In the genomic region with DNA sequence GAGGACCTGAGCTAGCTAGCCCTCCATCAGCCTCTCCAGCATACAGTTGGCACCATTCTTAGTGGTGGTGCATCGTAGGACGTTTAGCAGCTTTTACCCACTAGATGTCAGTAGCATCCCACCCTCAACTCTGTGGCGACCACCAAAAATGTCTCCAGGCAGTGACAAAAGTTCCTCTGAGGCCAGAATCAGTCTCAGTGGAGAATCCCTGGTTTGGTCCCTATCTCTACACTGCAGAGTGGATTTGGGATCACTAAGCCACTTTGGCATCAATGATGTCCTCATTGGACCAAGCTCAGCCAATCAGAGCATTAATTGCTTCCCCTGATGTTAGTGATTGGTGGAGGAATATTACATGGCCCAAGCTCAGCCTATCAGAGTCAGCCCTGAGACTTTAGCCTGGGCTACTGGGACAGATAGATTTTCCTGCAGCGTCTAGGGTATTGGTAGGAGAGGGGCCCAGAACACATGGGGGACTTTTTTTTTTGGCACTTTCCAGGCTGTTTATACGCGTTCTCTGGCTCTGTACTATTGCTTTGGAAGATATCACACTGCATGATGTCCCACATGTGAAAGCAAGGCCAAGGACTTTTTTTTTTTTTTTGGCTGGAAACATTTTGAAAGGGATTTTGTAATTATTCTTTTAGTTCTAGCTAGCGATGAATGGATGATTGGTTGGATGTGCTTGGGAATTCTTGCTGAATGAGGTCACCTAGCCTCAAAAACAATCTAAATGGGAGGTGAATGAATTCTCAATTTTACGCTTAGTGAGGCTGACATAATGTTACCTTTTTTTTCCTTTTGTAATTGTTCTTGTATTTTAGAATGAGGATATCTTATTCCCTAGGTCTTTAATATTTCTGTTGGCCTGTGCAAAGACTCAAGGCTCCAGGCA, we compare ENCODE assay signal across 1 cellular context.
TF ChIP-seq lines count a peak whose summit lies in the region.

No MANE protein-coding gene starts in this region.

TF ChIP-seq in GM12878, 131 proteins besides CTCF, POLR2A, EP300 and RAD21:
- TF ChIP-seq SP1 (IDR thresholded peaks at IDR 0.05; ENCODE audit: low read depth, low read length) (peak; percentile 48), SMC3 (IDR thresholded peaks at IDR 0.05; ENCODE audit: borderline replicate concordance, low read length) (peak; percentile 22; the same call in 1 of the 2 replicates), RUNX3 (IDR thresholded peaks at IDR 0.05; ENCODE audit: low read length) (peak; percentile 35), DPF2 (IDR thresholded peaks at IDR 0.05) (no peak), MYB (IDR thresholded peaks at IDR 0.05; ENCODE audit: borderline replicate concordance, low read depth, low read length) (no peak), CBX3 (IDR thresholded peaks at IDR 0.05; ENCODE audit: borderline replicate concordance, low read depth) (no peak), FOS (IDR thresholded peaks at IDR 0.05; ENCODE audit: borderline replicate concordance, extremely low read depth, insufficient read length) (peak; percentile 10)
- TF ChIP-seq, protein P1, sequence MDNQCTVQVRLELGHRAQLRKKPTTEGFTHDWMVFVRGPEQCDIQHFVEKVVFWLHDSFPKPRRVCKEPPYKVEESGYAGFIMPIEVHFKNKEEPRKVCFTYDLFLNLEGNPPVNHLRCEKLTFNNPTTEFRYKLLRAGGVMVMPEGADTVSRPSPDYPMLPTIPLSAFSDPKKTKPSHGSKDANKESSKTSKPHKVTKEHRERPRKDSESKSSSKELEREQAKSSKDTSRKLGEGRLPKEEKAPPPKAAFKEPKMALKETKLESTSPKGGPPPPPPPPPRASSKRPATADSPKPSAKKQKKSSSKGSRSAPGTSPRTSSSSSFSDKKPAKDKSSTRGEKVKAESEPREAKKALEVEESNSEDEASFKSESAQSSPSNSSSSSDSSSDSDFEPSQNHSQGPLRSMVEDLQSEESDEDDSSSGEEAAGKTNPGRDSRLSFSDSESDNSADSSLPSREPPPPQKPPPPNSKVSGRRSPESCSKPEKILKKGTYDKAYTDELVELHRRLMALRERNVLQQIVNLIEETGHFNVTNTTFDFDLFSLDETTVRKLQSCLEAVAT (IDR thresholded peaks at IDR 0.05), result no peak
